Comparison of ENCODE assay signal across 21 cellular contexts in genomic region chr5:59814563-59814872, GRCh38.
"Had no signal": no experiment of that assay in that cellular context is flagged by ENCODE, and none has a peak within 500 bp of the region (broad histone marks: within the 10 kb centered on the region; RNA-seq: fewer than 3 reads in every experiment).

No MANE protein-coding gene starts in this region.

- H3K9me3 ChIP-seq: Peyer's patch, SJSA1 had no signal

- H3K27ac ChIP-seq: Peyer's patch, RWPE1, SJSA1 had no signal

- H3K4me3 Mint-ChIP-seq: activated CD8-positive, alpha-beta T cell treated with anti-CD3 and anti-CD28 coated beads, Interleukin-2, amount 10 ng/mL, durations not matched to agents 7 days and 5 days; activated T-cell treated with anti-CD3 and anti-CD28 coated beads, Interleukin-2, amount 50 U/mL, for 24 hours; IgD-negative memory B cell; T-cell had no signal

- H3K4me3 ChIP-seq: Peyer's patch, SJSA1 had no signal

- H3K27ac Mint-ChIP-seq: activated CD8-positive, alpha-beta T cell treated with anti-CD3 and anti-CD28 coated beads, Interleukin-2, amount 10 ng/mL, durations not matched to agents 7 days and 5 days; activated naive CD4-positive, alpha-beta T cell treated with anti-CD3 and anti-CD28 coated beads, Interleukin-2, amount 50 U/mL, for 72 hours; activated T-cell treated with anti-CD3 and anti-CD28 coated beads, Interleukin-2, amount 50 U/mL, for 24 hours; T-cell had no signal

- DNase-seq: activated CD4-positive, alpha-beta T cell treated with anti-CD3 and anti-CD28 coated beads for 4 hours; activated CD8-positive, alpha-beta memory T cell treated with anti-CD3 and anti-CD28 coated beads, Interleukin-2, amount 50 U/mL, for 48 hours; activated CD8-positive, alpha-beta T cell treated with anti-CD3 and anti-CD28 coated beads, Interleukin-2, amount 10 ng/mL, durations not matched to agents 7 days and 5 days; activated effector memory CD4-positive, alpha-beta T cell treated with anti-CD3 and anti-CD28 coated beads, Interleukin-2, amount 50 U/mL, for 16 hours; activated naive CD4-positive, alpha-beta T cell treated with Interleukin-2 at 50 U/mL for 16 hours; activated T-cell treated with anti-CD3 and anti-CD28 coated beads, Interleukin-2, amount 50 U/mL, for 24 hours; amygdala; cerebellar nuclear complex; NCI-H1092; NCI-H1930; NCI-H2171; NCI-H226; NK-92 treated with Interleukin-12 subunit alpha and Interleukin-12 subunit beta, amount 100 ng/mL, for 24 hours; Peyer's patch; Right ventricle myocardium superior; T-cell had no signal

- H3K36me3 ChIP-seq: Peyer's patch, SJSA1 had no signal

- ATAC-seq: activated CD4-positive, CD25-positive, alpha-beta regulatory T cell treated with anti-CD3 and anti-CD28 coated beads, Interleukin-2, amount 50 U/mL, for 24 hours; activated CD8-positive, alpha-beta T cell treated with anti-CD3 and anti-CD28 coated beads, Interleukin-2, amount 10 ng/mL, durations not matched to agents 7 days and 5 days; T-cell had no signal

- H3K36me3 Mint-ChIP-seq: activated naive CD4-positive, alpha-beta T cell treated with anti-CD3 and anti-CD28 coated beads, Interleukin-2, amount 50 U/mL, for 72 hours; IgD-negative memory B cell; T-cell had no signal

- H3K9me3 Mint-ChIP-seq: activated naive CD4-positive, alpha-beta T cell treated with anti-CD3 and anti-CD28 coated beads, Interleukin-2, amount 50 U/mL, for 72 hours; activated T-cell treated with anti-CD3 and anti-CD28 coated beads, Interleukin-2, amount 50 U/mL, for 24 hours; IgD-negative memory B cell; T-cell had no signal

- H3K27me3 ChIP-seq: Peyer's patch, SJSA1 had no signal

- H3K4me1 ChIP-seq: SJSA1 had no signal
